ENCODE assay signal across 24 cellular contexts in genomic region chr4:52548818-52549570, GRCh38.
DNase-seq lines count a peak whose midpoint lies in the region; ATAC-seq and TF ChIP-seq lines count a peak whose summit lies in the region.
"Had no signal": no experiment of that assay in that cellular context is flagged by ENCODE, and none has a peak within 500 bp of the region (broad histone marks: within the 10 kb centered on the region; RNA-seq: fewer than 3 reads in every experiment).

No MANE protein-coding gene starts in this region.

- no CpG with 5 or more reads among the region's 8 CpGs for WGBS in IMR-90 (ENCODE audit: extremely low coverage in 2 of 2, insufficient read length in 1 of 2), 2 experiments
- 86% methylated on average over 8 of the region's 8 CpGs for WGBS in esophagus muscularis mucosa

- H3K79me1 ChIP-seq in IMR-90 (ENCODE audit: low read depth in 1 of 2, low read length in 2 of 2): no peaks in the 10 kb centered on the region

- no peak overlapping the region for H3K4ac ChIP-seq in IMR-90 (ENCODE audit: low read depth, low read length)

- peak overlapping the region; percentile 45; the same call in 1 of the 2 replicates for H4K91ac ChIP-seq in IMR-90 (ENCODE audit: insufficient read depth, low read depth, low read length)

- no TSS peak for BruUV-seq in IMR-90 (replicated peaks; lab: Mats Ljungman, UMichigan)

- no peak overlapping the region for H3K18ac ChIP-seq in IMR-90 (ENCODE audit: low read depth, low read length)

- H3K36me3 Mint-ChIP-seq in activated naive CD4-positive, alpha-beta T cell treated with anti-CD3 and anti-CD28 coated beads, Interleukin-2, amount 50 U/mL, for 72 hours: no peaks in the 10 kb centered on the region
- no peaks in the 10 kb centered on the region for H3K36me3 Mint-ChIP-seq in mesothelial cell of epicardium
- no peaks in the 10 kb centered on the region for H3K36me3 Mint-ChIP-seq in activated CD4-positive, alpha-beta memory T cell treated with anti-CD3 and anti-CD28 coated beads, Interleukin-2, amount 10 ng/mL, durations not matched to agents 7 days and 5 days (ENCODE audit: low read depth)
- H3K36me3 Mint-ChIP-seq: CD8-positive, alpha-beta T cell; IgD-negative memory B cell had no signal

- no peak overlapping the region for H2AK9ac ChIP-seq in IMR-90 (replicated peaks; ENCODE audit: low read depth, low read length, poor library complexity)

- no peak overlapping the region for H3K56ac ChIP-seq in IMR-90 (ENCODE audit: extremely low read depth, insufficient read depth, low read length)

- H3K27me3 Mint-ChIP-seq in mesothelial cell of epicardium (ENCODE audit: low read depth): no peaks in the 10 kb centered on the region
- H3K27me3 Mint-ChIP-seq in activated CD4-positive, alpha-beta memory T cell treated with anti-CD3 and anti-CD28 coated beads, Interleukin-2, amount 10 ng/mL, durations not matched to agents 7 days and 5 days: peaks cover 14% of the 10 kb centered on the region

- H3K9me3 Mint-ChIP-seq in activated naive CD4-positive, alpha-beta T cell treated with anti-CD3 and anti-CD28 coated beads, Interleukin-2, amount 50 U/mL, for 72 hours: no peaks in the 10 kb centered on the region
- H3K9me3 Mint-ChIP-seq in mesothelial cell of epicardium: no peaks in the 10 kb centered on the region
- H3K9me3 Mint-ChIP-seq in activated CD4-positive, alpha-beta memory T cell treated with anti-CD3 and anti-CD28 coated beads, Interleukin-2, amount 10 ng/mL, durations not matched to agents 7 days and 5 days: no peaks in the 10 kb centered on the region
- H3K9me3 Mint-ChIP-seq: CD8-positive, alpha-beta T cell; IgD-negative memory B cell had no signal

- H2BK120ac ChIP-seq in IMR-90 (ENCODE audit: low read depth, low read length): no peak overlapping the region; the same call in 1 of the 2 replicates

- H4K5ac ChIP-seq in IMR-90 (ENCODE audit: low read depth, low read length): no peak overlapping the region

- H3K4me3 ChIP-seq in IMR-90 (ENCODE audit: insufficient read depth, low read depth, low read length): no peak overlapping the region
- H3K4me3 ChIP-seq in esophagus muscularis mucosa: no peak overlapping the region
- H3K4me3 ChIP-seq: BLaER1 treated with 17β-estradiol and CSF1 and Interleukin-3, amounts not matched to agents 10 nM and 100 nM; SJSA1 had no signal

- H4K8ac ChIP-seq in IMR-90 (ENCODE audit: low read depth in 2 of 2, low read length in 2 of 2): 0 out of 4 replicates have a peak overlapping the region, but pooled peaks of 1 of the 2 experiments have one; percentile 1

- H3K36me3 ChIP-seq in IMR-90 (ENCODE audit: control insufficient read depth, insufficient read depth, low read length) (no peaks in the 10 kb centered on the region), esophagus muscularis mucosa (no peaks in the 10 kb centered on the region)
- H3K36me3 ChIP-seq: BLaER1 treated with 17β-estradiol and CSF1 and Interleukin-3, amounts not matched to agents 10 nM and 100 nM; SJSA1 had no signal

- intact Hi-C loops in IMR-90 (cut with micrococcal nuclease): loop anchor here (5.0 kb wide), 1 partner anchor 172 kb away; no protein-coding TSS in a partner anchor
- intact Hi-C loops in esophagus muscularis mucosa (cut with DNase I): no loop called here

- no peak overlapping the region for H3K9ac ChIP-seq in IMR-90 (ENCODE audit: low read depth, low read length)
- H3K9ac ChIP-seq: BLaER1 treated with 17β-estradiol and CSF1 and Interleukin-3, amounts not matched to agents 10 nM and 100 nM had no signal

- no peak overlapping the region for H2AFZ ChIP-seq in IMR-90 (replicated peaks; ENCODE audit: low read length, poor library complexity)

- no peaks in the 10 kb centered on the region for H4K20me1 ChIP-seq in IMR-90 (ENCODE audit: insufficient read depth, low read length)
- H4K20me1 ChIP-seq: BLaER1 treated with 17β-estradiol and CSF1 and Interleukin-3, amounts not matched to agents 10 nM and 100 nM had no signal

- no peak for DNase-seq in activated naive CD4-positive, alpha-beta T cell treated with anti-CD3 and anti-CD28 coated beads, Interleukin-2, amount 50 U/mL, for 72 hours (ENCODE audit: low spot score in 2 of 2)
- DNase-seq in activated naive CD4-positive, alpha-beta T cell treated with anti-CD3 and anti-CD28 coated beads, Interleukin-2, amount 50 U/mL, for 16 hours: no peak
- DNase-seq in IMR-90 (no peak), esophagus muscularis mucosa (ENCODE audit: extremely low spot score) (peak; percentile 60), mesothelial cell of epicardium (ENCODE audit: low spot score in 2 of 2, unreplicated experiment in 2 of 2) (no peak), C1 segment of cervical spinal cord (lab: John Stamatoyannopoulos, UW) (no peak)
- no peak for DNase-seq in activated CD4-positive, alpha-beta memory T cell treated with anti-CD3 and anti-CD28 coated beads, Interleukin-2, amount 10 ng/mL, durations not matched to agents 7 days and 5 days
- DNase-seq: 8988T; CD8-positive, alpha-beta T cell; DND-41; GOT3; NCI-H1105; NCI-H146; NCI-H2029; NCI-H2227 treated with DMSO at 0.1 percent for 48 hours; NCI-H510A treated with DMSO at 0.1 percent for 48 hours; NCI-H774; NK-92 treated with Interleukin-12 subunit alpha and Interleukin-12 subunit beta, amount 100 ng/mL, for 24 hours had no signal

- ATAC-seq in activated naive CD4-positive, alpha-beta T cell treated with anti-CD3 and anti-CD28 coated beads, Interleukin-2, amount 50 U/mL, for 72 hours: peak; percentile 39 to 49
- no peak for ATAC-seq in IMR-90 (ENCODE audit: low read depth)
- no peak for ATAC-seq in GM18861 (IDR thresholded peaks at IDR 0.05; ENCODE audit: unreplicated experiment)
- ATAC-seq: CD8-positive, alpha-beta T cell; HCT116; Panc1 had no signal

- H3K4me1 Mint-ChIP-seq in mesothelial cell of epicardium: peaks cover 29% of the 10 kb centered on the region
- H3K4me1 Mint-ChIP-seq in activated CD4-positive, alpha-beta memory T cell treated with anti-CD3 and anti-CD28 coated beads, Interleukin-2, amount 10 ng/mL, durations not matched to agents 7 days and 5 days: peaks cover 1% of the 10 kb centered on the region
- H3K4me1 Mint-ChIP-seq: IgD-negative memory B cell had no signal

- no peaks in the 10 kb centered on the region for H3K9me1 ChIP-seq in IMR-90 (ENCODE audit: insufficient read depth, low read length)

- no peak overlapping the region for H2AK5ac ChIP-seq in IMR-90 (ENCODE audit: low read depth, low read length)

- H3K4me2 ChIP-seq in IMR-90 (ENCODE audit: low read depth, low read length): no peak overlapping the region
- H3K4me2 ChIP-seq: BLaER1 treated with 17β-estradiol and CSF1 and Interleukin-3, amounts not matched to agents 10 nM and 100 nM had no signal

- H3K9me3 ChIP-seq in IMR-90 (ENCODE audit: control insufficient read depth, insufficient read depth, low read length) (no peaks in the 10 kb centered on the region), esophagus muscularis mucosa (no peaks in the 10 kb centered on the region)
- H3K9me3 ChIP-seq: BLaER1 treated with 17β-estradiol and CSF1 and Interleukin-3, amounts not matched to agents 10 nM and 100 nM; SJSA1 had no signal

- TF ChIP-seq EP300 in esophagus muscularis mucosa (IDR thresholded peaks at IDR 0.05): no peak

- TF ChIP-seq POLR2A in IMR-90 (IDR thresholded peaks at IDR 0.05; ENCODE audit: low read depth, low read length): no peak
- no peak for TF ChIP-seq POLR2A in esophagus muscularis mucosa (IDR thresholded peaks at IDR 0.05; ENCODE audit: low read depth)

- TF ChIP-seq CTCF in IMR-90 (conservative IDR thresholded peaks at IDR 0.05; ENCODE audit: low read depth, low read length) (no peak), esophagus muscularis mucosa (IDR thresholded peaks at IDR 0.05) (no peak), mesothelial cell of epicardium (IDR thresholded peaks at IDR 0.05; ENCODE audit: unreplicated experiment) (no peak)

- no peaks in the 10 kb centered on the region for H3K27me3 ChIP-seq in IMR-90 (ENCODE audit: control insufficient read depth, insufficient read depth, low read length)
- no peaks in the 10 kb centered on the region for H3K27me3 ChIP-seq in esophagus muscularis mucosa
- H3K27me3 ChIP-seq: BLaER1 treated with 17β-estradiol and CSF1 and Interleukin-3, amounts not matched to agents 10 nM and 100 nM; SJSA1 had no signal

- H3K23ac ChIP-seq in IMR-90 (ENCODE audit: low read depth, low read length): no peak overlapping the region

- no peak overlapping the region for H3K27ac Mint-ChIP-seq in activated naive CD4-positive, alpha-beta T cell treated with anti-CD3 and anti-CD28 coated beads, Interleukin-2, amount 50 U/mL, for 72 hours
- H3K27ac Mint-ChIP-seq in mesothelial cell of epicardium: peak overlapping the region; percentile 8
- no peak overlapping the region for H3K27ac Mint-ChIP-seq in activated CD4-positive, alpha-beta memory T cell treated with anti-CD3 and anti-CD28 coated beads, Interleukin-2, amount 10 ng/mL, durations not matched to agents 7 days and 5 days
- H3K27ac Mint-ChIP-seq: CD8-positive, alpha-beta T cell; IgD-negative memory B cell had no signal

- in situ Hi-C loops in IMR-90 (cut with MboI; ENCODE audit: low sequenced_read_pairs): loop anchor here (5.0 to 25.0 kb wide), 3 partner anchors 166 to 1688 kb away; partner anchors contain the start of gene PDGFRA

- H3K4me1 ChIP-seq in IMR-90 (ENCODE audit: control insufficient read depth, insufficient read depth, low read length) (no peaks in the 10 kb centered on the region), esophagus muscularis mucosa (peaks cover 0 to 3% (median 0%) of the 10 kb centered on the region in 4 donors)
- H3K4me1 ChIP-seq: BLaER1 treated with 17β-estradiol and CSF1 and Interleukin-3, amounts not matched to agents 10 nM and 100 nM had no signal

- POLR2A ChIA-PET in IMR-90 (lab: Charles Lee; ENCODE audit: unreplicated experiment): no interaction called here
- POLR2A ChIA-PET in activated CD4-positive, alpha-beta memory T cell treated with anti-CD3 and anti-CD28 coated beads, Interleukin-2, amount 10 ng/mL, durations not matched to agents 7 days and 5 days (lab: Charles Lee): no interaction called here

- no peak overlapping the region for H3K4me3 Mint-ChIP-seq in mesothelial cell of epicardium
- H3K4me3 Mint-ChIP-seq in activated CD4-positive, alpha-beta memory T cell treated with anti-CD3 and anti-CD28 coated beads, Interleukin-2, amount 10 ng/mL, durations not matched to agents 7 days and 5 days: no peak overlapping the region
- H3K4me3 Mint-ChIP-seq: CD8-positive, alpha-beta T cell; IgD-negative memory B cell had no signal

- no peak overlapping the region for H3K27ac ChIP-seq in IMR-90 (ENCODE audit: insufficient read depth, low read length)
- H3K27ac ChIP-seq in esophagus muscularis mucosa (replicated peaks in 1 of 4): no peak overlapping the region
- H3K27ac ChIP-seq: BLaER1 treated with 17β-estradiol and CSF1 and Interleukin-3, amounts not matched to agents 10 nM and 100 nM; SJSA1 had no signal

- no peak overlapping the region for H2BK15ac ChIP-seq in IMR-90 (ENCODE audit: low read depth, low read length)

- no peak overlapping the region; the same call in 1 of the 2 replicates for H2BK20ac ChIP-seq in IMR-90 (ENCODE audit: low read depth, low read length)

- CTCF ChIA-PET in IMR-90 (lab: Yijun Ruan, JAX): no interaction called here
- CTCF ChIA-PET in activated CD4-positive, alpha-beta memory T cell treated with anti-CD3 and anti-CD28 coated beads, Interleukin-2, amount 10 ng/mL, durations not matched to agents 7 days and 5 days (lab: Charles Lee): interaction anchor here (1.2 to 5.3 kb wide), 2 partner anchors 116 to 435 kb away, joined by 4 to 58 read pairs; no protein-coding TSS in a partner anchor

- no peak overlapping the region for H3K14ac ChIP-seq in IMR-90 (replicated peaks; ENCODE audit: low read depth, low read length)

- H2BK5ac ChIP-seq in IMR-90 (ENCODE audit: low read depth, low read length, poor library complexity, severe bottlenecking): no peak overlapping the region

- no peak for TF ChIP-seq RAD21 in IMR-90 (IDR thresholded peaks at IDR 0.05; ENCODE audit: low read length)

- dilution Hi-C loops in IMR-90 (cut with HindIII; ENCODE audit: low sequenced_read_pairs, unreplicated experiment): no loop called here

Comparison
In these comparisons a context has a peak if more than half of its experiments do, and no peak if none do; other contexts are left out.
1. ATAC-seq: peak in activated naive CD4-positive, alpha-beta T cell treated with anti-CD3 and anti-CD28 coated beads, Interleukin-2, amount 50 U/mL, for 72 hours (2 of 2); none in IMR-90 (single experiment) and GM18861 (single experiment).